Comparison of ENCODE assay signal across 18 cellular contexts in genomic region chr14:34912966-34913365, GRCh38. TPM values are rescaled to one million over a fixed set of nuclear protein-coding genes. Genes with fewer than 3 reads are reported as not detected.
DNase-seq lines count a peak whose midpoint lies in the region; ATAC-seq and TF ChIP-seq lines count a peak whose summit lies in the region.
"Had no signal": no experiment of that assay in that cellular context is flagged by ENCODE, and none has a peak within 500 bp of the region (broad histone marks: within the 10 kb centered on the region; RNA-seq: fewer than 3 reads in every experiment).

No MANE protein-coding gene starts in this region.

- H3K27ac Mint-ChIP-seq in GM23338 (no peak overlapping the region), memory B cell (no peak overlapping the region)
- H3K27ac Mint-ChIP-seq: CD14-positive monocyte, HFFc6 had no signal

- H3K27ac ChIP-seq in GM23338 (ENCODE audit: low read depth) (no peak overlapping the region), OCI-LY3 (ENCODE audit: low read length) (no peak overlapping the region)
- H3K27ac ChIP-seq: GM23248, KMS-11 had no signal

- H3K9me2 ChIP-seq in GM23338 (ENCODE audit: insufficient read depth): no peaks in the 10 kb centered on the region

- peak overlapping the region; percentile 84; the same call in 1 of the 2 replicates for H2AFZ ChIP-seq in GM23338
- H2AFZ ChIP-seq in OCI-LY3 (ENCODE audit: low read depth, low read length): peak overlapping the region; percentile 37; the same call in 1 of the 2 replicates
- H2AFZ ChIP-seq: GM23248 had no signal

- H3K4me3 Mint-ChIP-seq in GM23338: no peak overlapping the region
- H3K4me3 Mint-ChIP-seq in memory B cell: no peak overlapping the region
- H3K4me3 Mint-ChIP-seq: CD14-positive monocyte; CD4-positive, alpha-beta memory T cell; HFFc6 had no signal

- no peaks in the 10 kb centered on the region for H4K20me1 ChIP-seq in GM23338 (replicated peaks; ENCODE audit: insufficient read depth)
- H4K20me1 ChIP-seq in OCI-LY3 (ENCODE audit: insufficient read depth, low read length): no peaks in the 10 kb centered on the region

- no peak overlapping the region for H3K9ac ChIP-seq in OCI-LY3 (ENCODE audit: low read length)
- H3K9ac ChIP-seq: GM23248, KMS-11 had no signal

- H3K27me3 ChIP-seq in GM23338 (ENCODE audit: insufficient read depth): no peaks in the 10 kb centered on the region
- H3K27me3 ChIP-seq in OCI-LY3 (ENCODE audit: low read depth, low read length): peaks cover 15% of the 10 kb centered on the region; the same call in 1 of the 2 replicates
- H3K27me3 ChIP-seq: BE2C had no signal

- H3K36me3 Mint-ChIP-seq in GM23338 (ENCODE audit: low read depth) (no peaks in the 10 kb centered on the region), memory B cell (no peaks in the 10 kb centered on the region)
- H3K36me3 Mint-ChIP-seq: CD14-positive monocyte; CD4-positive, alpha-beta memory T cell had no signal

- H3K4me1 Mint-ChIP-seq in GM23338 (no peaks in the 10 kb centered on the region), memory B cell (peaks cover 16% of the 10 kb centered on the region)

- H3K4me3 ChIP-seq in GM23338 (no peak overlapping the region), OCI-LY3 (ENCODE audit: low read length) (peak overlapping the region; percentile 61)
- H3K4me3 ChIP-seq: GM23248 had no signal

- H3K9me3 ChIP-seq in OCI-LY3 (ENCODE audit: insufficient read depth, low read length): no peaks in the 10 kb centered on the region
- H3K9me3 ChIP-seq: BE2C had no signal

- no peak for ATAC-seq in GM23338
- peak; percentile 24 for ATAC-seq in memory B cell (ENCODE audit: low read depth)
- no peak for ATAC-seq in HG03039 (IDR thresholded peaks at IDR 0.05; ENCODE audit: unreplicated experiment)
- ATAC-seq: HCT116 had no signal

- H3K36me3 ChIP-seq in GM23338 (ENCODE audit: insufficient read depth) (no peaks in the 10 kb centered on the region), OCI-LY3 (replicated peaks; ENCODE audit: low read depth, low read length) (no peaks in the 10 kb centered on the region)
- H3K36me3 ChIP-seq: BE2C had no signal

- TF ChIP-seq CTCF in GM23338 (conservative IDR thresholded peaks at IDR 0.05; ENCODE audit: low read depth in 2 of 2): no peak
- no peak for TF ChIP-seq CTCF in OCI-LY3 (IDR thresholded peaks at IDR 0.05; ENCODE audit: low read depth, low read length)

- no peaks in the 10 kb centered on the region for H3K79me2 ChIP-seq in GM23338 (replicated peaks; ENCODE audit: insufficient read depth)
- no peaks in the 10 kb centered on the region for H3K79me2 ChIP-seq in OCI-LY3 (ENCODE audit: low read length)

- no peaks in the 10 kb centered on the region for H3K9me3 Mint-ChIP-seq in GM23338
- no peaks in the 10 kb centered on the region for H3K9me3 Mint-ChIP-seq in memory B cell
- H3K9me3 Mint-ChIP-seq: CD14-positive monocyte; CD4-positive, alpha-beta memory T cell; HFFc6 had no signal

- H3F3A ChIP-seq in GM23338 (replicated peaks; ENCODE audit: low read depth): no peaks in the 10 kb centered on the region

- H3K4me1 ChIP-seq in GM23338 (ENCODE audit: insufficient read depth): no peaks in the 10 kb centered on the region
- peaks cover 18% of the 10 kb centered on the region for H3K4me1 ChIP-seq in OCI-LY3 (ENCODE audit: low read length)

- no peak for DNase-seq in GM23338 (ENCODE audit: low spot score)
- no peak for DNase-seq in memory B cell (ENCODE audit: low spot score in 2 of 2)
- no peak for DNase-seq in dedifferentiated amniotic fluid mesenchymal stem cell (ENCODE audit: extremely low spot score)
- no peak for DNase-seq in activated CD4-positive, alpha-beta T cell treated with anti-CD3 and anti-CD28 coated beads, Interleukin-2, amount 50 U/mL, for 48 hours
- DNase-seq: ACHN; BE2C; CD4-positive, alpha-beta memory T cell; DMS153; DMS79; GF-D8; GM23248; H7; HFFc6 had no signal

- H3K4me2 ChIP-seq in GM23338: no peak overlapping the region
- peak overlapping the region; percentile 76 for H3K4me2 ChIP-seq in OCI-LY3 (ENCODE audit: low read length)
- H3K4me2 ChIP-seq: KMS-11 had no signal

- H3K27me3 Mint-ChIP-seq in GM23338 (ENCODE audit: insufficient read depth, low read depth, poor library complexity) (peaks cover 2% of the 10 kb centered on the region), memory B cell (no peaks in the 10 kb centered on the region)
- H3K27me3 Mint-ChIP-seq: CD4-positive, alpha-beta memory T cell had no signal

TF ChIP-seq in GM23338, 12 proteins besides CTCF, POLR2A, EP300 and RAD21 (continues in another document):
- TF ChIP-seq POLR2AphosphoS5 (IDR thresholded peaks at IDR 0.05; ENCODE audit: low read depth): no peak
- no peak for TF ChIP-seq STAT1 (IDR thresholded peaks at IDR 0.05; ENCODE audit: unreplicated experiment)
- TF ChIP-seq ZNF331 (CRISPR knock-in tag; IDR thresholded peaks at IDR 0.05; ENCODE audit: low read depth): no peak
- no peak for TF ChIP-seq JUNB (IDR thresholded peaks at IDR 0.05; ENCODE audit: unreplicated experiment)
- no peak for TF ChIP-seq NANOG (IDR thresholded peaks at IDR 0.05; ENCODE audit: borderline replicate concordance)
- TF ChIP-seq REST (IDR thresholded peaks at IDR 0.05; ENCODE audit: unreplicated experiment): no peak
- no peak for TF ChIP-seq ETS1 (IDR thresholded peaks at IDR 0.05)
- no peak for TF ChIP-seq EZH2phosphoT487 (IDR thresholded peaks at IDR 0.05; ENCODE audit: unreplicated experiment)
- no peak for TF ChIP-seq CREB1 (CRISPR knock-in tag; IDR thresholded peaks at IDR 0.05; ENCODE audit: low read depth)
- no peak for TF ChIP-seq EZH2 (IDR thresholded peaks at IDR 0.05; ENCODE audit: low read depth, unreplicated experiment)
- no peak for TF ChIP-seq ZNF114 (CRISPR knock-in tag; IDR thresholded peaks at IDR 0.05)

RNA-seq across cellular contexts. Expression of gene BAZ1A, which starts 37.8 kb away (rescaled TPM):
- 21.8 and 24.2 TPM in 2 replicates for total RNA-seq in GM23338 (2014; rRNA removed; shearing (Covaris generic))
- 24.1 and 26.8 TPM in 2 replicates for polyA plus RNA-seq in GM23338 (2016; fragmentation: Nextera tagmentation; extraction: Ambion mirVana)
